Comparison of ENCODE assay signal across 8 cellular contexts in genomic region chr16:85688586-85689284, GRCh38. TPM values are rescaled to one million over a fixed set of nuclear protein-coding genes. Genes with fewer than 3 reads are reported as not detected.
DNase-seq lines count a peak whose midpoint lies in the region; ATAC-seq and TF ChIP-seq lines count a peak whose summit lies in the region.

TSS of gene GINS2 (minus strand) at chr16:85688954. CDS start at chr16:85688898, 56 bp downstream.

- TF ChIP-seq CTCF in AG09309 (IDR thresholded peaks at IDR 0.05; ENCODE audit: control insufficient read depth, insufficient read depth, low read depth, low read length, missing control alignments) = no peak

- peak within 1 kb of the TSS; percentile 59 for H3K4me3 ChIP-seq in AG09309 (ENCODE audit: control insufficient read depth, low read depth, low read length)

- DNase-seq in AG09309 (ENCODE audit: low read depth) (peak; percentile 50), NCI-H510A (lab: John Stamatoyannopoulos, UW) (peak; percentile 88), cerebellum (ENCODE audit: low spot score) (peak; percentile 99), kidney glomerular epithelial cell (lab: John Stamatoyannopoulos, UW) (peak; percentile 83)
- peak; percentile 85 for DNase-seq in activated CD4-positive, alpha-beta T cell treated with anti-CD3 and anti-CD28 coated beads for 1 hour
- peak; percentile 86 to 91 for DNase-seq in stimulated activated CD4-positive, alpha-beta T cell treated with anti-CD3 and anti-CD28 coated beads, Interleukin-15, amount 100 ng/mL, for 48 hours (ENCODE audit: low read depth in 2 of 2)

- ATAC-seq in GM19023 (IDR thresholded peaks at IDR 0.05; ENCODE audit: unreplicated experiment) = peak; percentile 91
- peak; percentile 97 for ATAC-seq in HG03175 (IDR thresholded peaks at IDR 0.05; ENCODE audit: unreplicated experiment)

RNA-seq across cellular contexts. Expression of gene GINS2, which starts in this region (rescaled TPM):
- 11.3 TPM for total RNA-seq in cerebellum

Comparison
In these comparisons a context has a peak if more than half of its experiments do, and no peak if none do; other contexts are left out.
1. Peak in every context shown above with its lines: DNase-seq, ATAC-seq and H3K4me3 ChIP-seq.